ENCODE assay signal across 11 cellular contexts in genomic region chr6:137874204-137875001, GRCh38. TPM values are rescaled to one million over a fixed set of nuclear protein-coding genes. Genes with fewer than 3 reads are reported as not detected.
DNase-seq lines count a peak whose midpoint lies in the region; ATAC-seq and TF ChIP-seq lines count a peak whose summit lies in the region.
"Had no signal": no experiment of that assay in that cellular context is flagged by ENCODE, and none has a peak within 500 bp of the region (broad histone marks: within the 10 kb centered on the region; RNA-seq: fewer than 3 reads in every experiment).

No MANE protein-coding gene starts in this region.

- DNase-seq in activated naive CD4-positive, alpha-beta T cell treated with anti-CD3 and anti-CD28 coated beads, Interleukin-2, amount 50 U/mL, for 72 hours (ENCODE audit: low spot score in 2 of 2) = no peak
- no peak for DNase-seq in activated naive CD4-positive, alpha-beta T cell treated with Interleukin-2 at 50 U/mL for 16 hours
- DNase-seq in amniotic epithelial cell (ENCODE audit: low read depth) (peak; percentile 82), right lobe of liver (no peak), upper lobe of left lung (peak in 1 of 2 donors; percentile 78), A673 (ENCODE audit: low spot score) (no peak), SKM-1 treated with dmso at 0.1 percent for 144 hours (lab: John Stamatoyannopoulos, UW; ENCODE audit: unreplicated experiment) (no peak), PC-3 (no peak)
- DNase-seq: BE2C, Karpas-422, OCI-M1 had no signal

- peaks cover 4% of the 10 kb centered on the region; the same call in 1 of the 2 replicates for H4K20me1 ChIP-seq in PC-3 (ENCODE audit: low read length)

- TF ChIP-seq CTCF in right lobe of liver (IDR thresholded peaks at IDR 0.05) = no peak
- TF ChIP-seq CTCF in upper lobe of left lung (IDR thresholded peaks at IDR 0.05) = no peak
- no peak for TF ChIP-seq CTCF in A673 (conservative IDR thresholded peaks at IDR 0.05; ENCODE audit: low read depth, low read length)
- TF ChIP-seq CTCF in PC-3 (conservative IDR thresholded peaks at IDR 0.05; ENCODE audit: low read depth, low read length) = no peak

- H3K36me3 Mint-ChIP-seq in activated naive CD4-positive, alpha-beta T cell treated with anti-CD3 and anti-CD28 coated beads, Interleukin-2, amount 50 U/mL, for 72 hours = peaks cover 92 to 97% of the 10 kb centered on the region in 2 donors

- TF ChIP-seq POLR2A in right lobe of liver (IDR thresholded peaks at IDR 0.05) (no peak), upper lobe of left lung (IDR thresholded peaks at IDR 0.05) (peak in 1 of 4 donors; percentile 52)

- intact Hi-C loops in right lobe of liver (cut with DNase I) (no loop called here), A673 (cut with micrococcal nuclease; ENCODE audit: unreplicated experiment) (no loop called here), PC-3 (cut with micrococcal nuclease) (loop anchor here (5.0 kb wide), 1 partner anchor 53 kb away; no protein-coding TSS in a partner anchor)

- H3K9me3 ChIP-seq in right lobe of liver (no peaks in the 10 kb centered on the region), upper lobe of left lung (no peaks in the 10 kb centered on the region), A673 (ENCODE audit: low read depth, low read length, poor library complexity, severe bottlenecking) (no peaks in the 10 kb centered on the region), PC-3 (ENCODE audit: low read length) (no peaks in the 10 kb centered on the region)
- H3K9me3 ChIP-seq: BE2C had no signal

- H3K79me2 ChIP-seq in PC-3 (ENCODE audit: low read length) = peaks cover 32% of the 10 kb centered on the region

- no peaks in the 10 kb centered on the region for H3K27me3 ChIP-seq in right lobe of liver
- no peaks in the 10 kb centered on the region for H3K27me3 ChIP-seq in upper lobe of left lung
- H3K27me3 ChIP-seq in A673 (replicated peaks; ENCODE audit: insufficient read depth, low read depth, low read length, poor library complexity) = peaks cover 33% of the 10 kb centered on the region
- H3K27me3 ChIP-seq in PC-3 (ENCODE audit: low read length) = no peaks in the 10 kb centered on the region

- no peaks in the 10 kb centered on the region for H3F3A ChIP-seq in PC-3 (ENCODE audit: low read length, unreplicated experiment)

- H3K27ac ChIP-seq in right lobe of liver (peak overlapping the region; percentile 13 to 59 (median 48)), upper lobe of left lung (peak overlapping the region; percentile 62 to 99 (median 72)), A673 (ENCODE audit: low read depth, low read length, poor library complexity, severe bottlenecking) (no peak overlapping the region), PC-3 (ENCODE audit: low read length) (no peak overlapping the region)

- peak overlapping the region; percentile 90 to 97 for H3K27ac Mint-ChIP-seq in activated naive CD4-positive, alpha-beta T cell treated with anti-CD3 and anti-CD28 coated beads, Interleukin-2, amount 50 U/mL, for 72 hours

- POLR2A ChIA-PET in A673 (lab: Charles Lee; ENCODE audit: low non-redundant PET) = no interaction called here
- POLR2A ChIA-PET in PC-3 (lab: Charles Lee; ENCODE audit: unreplicated experiment) = no interaction called here

- peaks cover 7 to 48% (median 32%) of the 10 kb centered on the region in 4 donors for H3K36me3 ChIP-seq in right lobe of liver
- peaks cover 30 to 60% (median 45%) of the 10 kb centered on the region in 4 donors for H3K36me3 ChIP-seq in upper lobe of left lung
- peaks cover 11% of the 10 kb centered on the region for H3K36me3 ChIP-seq in A673 (ENCODE audit: insufficient read depth, low read length, poor library complexity, severe bottlenecking)
- peaks cover 39% of the 10 kb centered on the region for H3K36me3 ChIP-seq in PC-3 (ENCODE audit: low read depth, low read length)
- H3K36me3 ChIP-seq: BE2C had no signal

- H3K4me3 ChIP-seq in right lobe of liver (no peak overlapping the region), upper lobe of left lung (peak overlapping the region in 1 of 4 donors; percentile 12), A673 (ENCODE audit: low read depth, low read length, poor library complexity, severe bottlenecking) (no peak overlapping the region), PC-3 (ENCODE audit: low read length) (no peak overlapping the region)

- peak in 1 of 4 donors; percentile 27 for TF ChIP-seq EP300 in upper lobe of left lung (IDR thresholded peaks at IDR 0.05)

- ATAC-seq in activated naive CD4-positive, alpha-beta T cell treated with anti-CD3 and anti-CD28 coated beads, Interleukin-2, amount 50 U/mL, for 72 hours = no peak
- peak; percentile 17 to 49 (median 32) for ATAC-seq in right lobe of liver
- ATAC-seq in upper lobe of left lung (ENCODE audit: low FRiP score in 2 of 2) = peak; percentile 44 to 62
- no peak for ATAC-seq in PC-3

- BruUV-seq in A673 (replicated peaks; lab: Mats Ljungman, UMichigan) = no TSS peak
- BruUV-seq in PC-3 (replicated peaks; lab: Mats Ljungman, UMichigan) = no TSS peak

- CTCF ChIA-PET in A673 (lab: Charles Lee) = interaction anchor here (1.0 kb wide), 1 partner anchor 75 kb away, joined by 3 read pairs; no protein-coding TSS in a partner anchor
- CTCF ChIA-PET in PC-3 (lab: Charles Lee) = no interaction called here

- no peaks in the 10 kb centered on the region for H3K9me3 Mint-ChIP-seq in activated naive CD4-positive, alpha-beta T cell treated with anti-CD3 and anti-CD28 coated beads, Interleukin-2, amount 50 U/mL, for 72 hours

- no peak overlapping the region for H3K9ac ChIP-seq in PC-3 (ENCODE audit: low read length)

- no peak overlapping the region for H3K4me2 ChIP-seq in PC-3 (ENCODE audit: low read length)

- 67% methylated on average over 9 of the region's 9 CpGs for WGBS in right lobe of liver (ENCODE audit: insufficient coverage, low coverage, low lambda C conversion rate, missing lambda C conversion rate)
- WGBS in upper lobe of left lung, 2 donors = 69 to 70% methylated on average over 9 of the region's 9 CpGs

- no peaks in the 10 kb centered on the region for H3K9me2 ChIP-seq in PC-3 (replicated peaks; ENCODE audit: low read length)

- H3K4me1 ChIP-seq in right lobe of liver (peaks cover 0 to 41% (median 7%) of the 10 kb centered on the region in 4 donors), upper lobe of left lung (peaks cover 40 to 69% (median 54%) of the 10 kb centered on the region in 4 donors), A673 (ENCODE audit: insufficient read depth, low read length, poor library complexity, severe bottlenecking) (peaks cover 4% of the 10 kb centered on the region), PC-3 (ENCODE audit: insufficient read depth, low read length) (peaks cover 32% of the 10 kb centered on the region)
- H3K4me1 ChIP-seq: BE2C had no signal

- no peak overlapping the region for H2AFZ ChIP-seq in PC-3 (ENCODE audit: low read length)

RNA-seq across cellular contexts. Expression of gene TNFAIP3, which starts 7.3 kb away (rescaled TPM):
- 100 to 1,000 TPM; 217 to 268 TPM for total RNA-seq in activated naive CD4-positive, alpha-beta T cell treated with anti-CD3 and anti-CD28 coated beads, Interleukin-2, amount 50 U/mL, for 72 hours
- total RNA-seq in right lobe of liver = 10 to 100 TPM in 5 of 6 experiments, 1 to 10 TPM in 1; 8.3 to 38.1 (median 13.6) TPM
- 10 to 100 TPM; 35.3 to 76.4 (median 52.2) TPM for total RNA-seq in upper lobe of left lung
- total RNA-seq in A673 (2021) = 6.2 and 12.7 TPM in 2 replicates
- total RNA-seq in PC-3 (2014; rRNA removed) = 21.9 TPM in 2 replicates

Comparison
In these comparisons a context has a peak if more than half of its experiments do, and no peak if none do; other contexts are left out.
1. ATAC-seq: peak in right lobe of liver (4 of 4) and upper lobe of left lung (2 of 2); none in activated naive CD4-positive, alpha-beta T cell treated with anti-CD3 and anti-CD28 coated beads, Interleukin-2, amount 50 U/mL, for 72 hours (0 of 2) and PC-3 (single experiment).
2. H3K27ac ChIP-seq: peak in right lobe of liver (3 of 3) and upper lobe of left lung (4 of 4); none in A673 (single experiment) and PC-3 (single experiment).